In genomic region chr2:118738106-118738505, GRCh38 we compare ENCODE assay signal across 14 cellular contexts.
"Had no signal": no experiment of that assay in that cellular context is flagged by ENCODE, and none has a peak within 500 bp of the region (broad histone marks: within the 10 kb centered on the region; RNA-seq: fewer than 3 reads in every experiment).

No MANE protein-coding gene starts in this region.

- DNase-seq: activated CD4-positive, alpha-beta T cell treated with anti-CD3 and anti-CD28 coated beads, Interleukin-2, amount 10 ng/mL, durations not matched to agents 7 days and 5 days; activated CD8-positive, alpha-beta memory T cell treated with anti-CD3 and anti-CD28 coated beads, Interleukin-2, amount 50 U/mL, for 4 hours; activated effector memory CD4-positive, alpha-beta T cell treated with anti-CD3 and anti-CD28 coated beads, Interleukin-2, amount 50 U/mL, for 16 hours; activated naive CD4-positive, alpha-beta T cell treated with anti-CD3 and anti-CD28 coated beads, Interleukin-2, amount 50 U/mL, for 16 hours; activated T-cell treated with anti-CD3 and anti-CD28 coated beads, Interleukin-2, amount 50 U/mL, for 4 hours; effector memory CD4-positive, alpha-beta T cell; left ventricle myocardium superior; occipital lobe; stimulated activated naive CD8-positive, alpha-beta T cell treated with anti-CD3 and anti-CD28 coated beads, Interleukin-15, Interleukin-2, amounts not matched to agents 100 U/mL and 50 U/mL, for 24 hours; substantia nigra had no signal

- H3K4me3 ChIP-seq: adrenal gland, cardiac muscle cell, tibial artery, uterus had no signal

- H3K36me3 ChIP-seq: adrenal gland, cardiac muscle cell, tibial artery, uterus had no signal

- H3K27ac ChIP-seq: cardiac muscle cell, tibial artery, uterus had no signal

- H3K27me3 ChIP-seq: adrenal gland, cardiac muscle cell, tibial artery, uterus had no signal

- H3K4me1 ChIP-seq: adrenal gland, uterus had no signal

- H3K9me3 ChIP-seq: adrenal gland, tibial artery, uterus had no signal

- ATAC-seq: activated T-cell treated with anti-CD3 and anti-CD28 coated beads, Interleukin-2, amount 50 U/mL, for 4 hours; left ventricle myocardium superior; stimulated activated naive CD8-positive, alpha-beta T cell treated with anti-CD3 and anti-CD28 coated beads, Interleukin-15, Interleukin-2, amounts not matched to agents 100 U/mL and 50 U/mL, for 24 hours had no signal
